ENCODE assay signal across 18 cellular contexts in genomic region chr1:223551610-223552009, GRCh38.
DNase-seq lines count a peak whose midpoint lies in the region; ATAC-seq and TF ChIP-seq lines count a peak whose summit lies in the region.
"Had no signal": no experiment of that assay in that cellular context is flagged by ENCODE, and none has a peak within 500 bp of the region (broad histone marks: within the 10 kb centered on the region; RNA-seq: fewer than 3 reads in every experiment).

No MANE protein-coding gene starts in this region.

- H3K36me3 Mint-ChIP-seq in stimulated activated memory B cell treated with anti-CD40 and anti-IgM and Interleukin-4, amounts not matched to agents 10 μg/mL and 1 μg/mL and 100 μg/mL, for 72 hours: peaks cover 6% of the 10 kb centered on the region
- H3K36me3 Mint-ChIP-seq: CD8-positive, alpha-beta T cell had no signal

- TF ChIP-seq CTCF in epithelial cell of esophagus (IDR thresholded peaks at IDR 0.05; ENCODE audit: insufficient read depth, low read depth, low read length, missing control alignments) (no peak), GM13977 (IDR thresholded peaks at IDR 0.05; ENCODE audit: extremely low read depth, insufficient read depth, missing control alignments) (no peak)

- peaks cover 21% of the 10 kb centered on the region for H3K27me3 Mint-ChIP-seq in stimulated activated memory B cell treated with anti-CD40 and anti-IgM and Interleukin-4, amounts not matched to agents 10 μg/mL and 1 μg/mL and 100 μg/mL, for 72 hours

- H3K27ac Mint-ChIP-seq in stimulated activated memory B cell treated with anti-CD40 and anti-IgM and Interleukin-4, amounts not matched to agents 10 μg/mL and 1 μg/mL and 100 μg/mL, for 72 hours: peak overlapping the region; percentile 63
- H3K27ac Mint-ChIP-seq: CD8-positive, alpha-beta T cell had no signal

- no peak overlapping the region for H3K4me3 ChIP-seq in epithelial cell of esophagus (ENCODE audit: low read length)
- H3K4me3 ChIP-seq: SJCRH30 had no signal

- peaks cover 10% of the 10 kb centered on the region for H3K9me3 Mint-ChIP-seq in stimulated activated memory B cell treated with anti-CD40 and anti-IgM and Interleukin-4, amounts not matched to agents 10 μg/mL and 1 μg/mL and 100 μg/mL, for 72 hours

- H3K4me3 Mint-ChIP-seq in stimulated activated memory B cell treated with anti-CD40 and anti-IgM and Interleukin-4, amounts not matched to agents 10 μg/mL and 1 μg/mL and 100 μg/mL, for 72 hours: no peak overlapping the region
- H3K4me3 Mint-ChIP-seq: CD8-positive, alpha-beta T cell had no signal

- ATAC-seq in stimulated activated memory B cell treated with anti-CD40 and anti-IgM and Interleukin-4, amounts not matched to agents 10 μg/mL and 1 μg/mL and 100 μg/mL, for 72 hours: no peak
- ATAC-seq: CD8-positive, alpha-beta T cell had no signal

- peak; percentile 10 for DNase-seq in ELR (ENCODE audit: low read depth)
- peak; percentile 30 for DNase-seq in MV-4-11 (lab: John Stamatoyannopoulos, UW)
- peak; percentile 14 for DNase-seq in epithelial cell of esophagus (ENCODE audit: low read depth)
- no peak for DNase-seq in NCI-H524 (lab: John Stamatoyannopoulos, UW)
- no peak for DNase-seq in GM13977 (ENCODE audit: low spot score)
- DNase-seq in DMS53 (lab: John Stamatoyannopoulos, UW): no peak
- DNase-seq: Calu3; CD8-positive, alpha-beta T cell; DMS153; GDM1; KG1; NCI-H1105; NCI-H146; NCI-H2029; NCI-H345; NCI-H524 treated with DMSO at 0.1 percent for 48 hours; SJCRH30 had no signal

- peaks cover 18% of the 10 kb centered on the region for H3K4me1 Mint-ChIP-seq in stimulated activated memory B cell treated with anti-CD40 and anti-IgM and Interleukin-4, amounts not matched to agents 10 μg/mL and 1 μg/mL and 100 μg/mL, for 72 hours

- in situ Hi-C loops in GM13977 (cut with MboI; ENCODE audit: low pct_unique_long_range_greater_than_20kb, low sequenced_read_pairs, unreplicated experiment): no loop called here

Comparison
In these comparisons a context has a peak if more than half of its experiments do, and no peak if none do; other contexts are left out.
1. DNase-seq: peak in ELR (single experiment), MV-4-11 (single experiment) and epithelial cell of esophagus (single experiment); none in NCI-H524 (0 of 2), GM13977 (single experiment) and DMS53 (single experiment).